In genomic region chr5:173639-174600, GRCh38 we compare ENCODE assay signal across 1 cellular context.
A peak's percentile ranks its signal among the peaks of the same experiment; 100 is the strongest.
TF ChIP-seq lines count a peak whose summit lies in the region.

No MANE protein-coding gene starts in this region.

TF ChIP-seq in K562, 482 proteins besides CTCF, POLR2A, EP300 and RAD21:
- TF ChIP-seq KDM1A (IDR thresholded peaks at IDR 0.05) (peak in 1 of 2 experiments; percentile 27; a peak in 1 of 4 replicates), NR2F6 (CRISPR knock-in tag; IDR thresholded peaks at IDR 0.05) (no peak), EZH2 (IDR thresholded peaks at IDR 0.05; ENCODE audit: borderline replicate concordance, low read depth, low read length) (peak; percentile 85)
